10 cellular contexts compared by ENCODE assay signal in the genomic region with DNA sequence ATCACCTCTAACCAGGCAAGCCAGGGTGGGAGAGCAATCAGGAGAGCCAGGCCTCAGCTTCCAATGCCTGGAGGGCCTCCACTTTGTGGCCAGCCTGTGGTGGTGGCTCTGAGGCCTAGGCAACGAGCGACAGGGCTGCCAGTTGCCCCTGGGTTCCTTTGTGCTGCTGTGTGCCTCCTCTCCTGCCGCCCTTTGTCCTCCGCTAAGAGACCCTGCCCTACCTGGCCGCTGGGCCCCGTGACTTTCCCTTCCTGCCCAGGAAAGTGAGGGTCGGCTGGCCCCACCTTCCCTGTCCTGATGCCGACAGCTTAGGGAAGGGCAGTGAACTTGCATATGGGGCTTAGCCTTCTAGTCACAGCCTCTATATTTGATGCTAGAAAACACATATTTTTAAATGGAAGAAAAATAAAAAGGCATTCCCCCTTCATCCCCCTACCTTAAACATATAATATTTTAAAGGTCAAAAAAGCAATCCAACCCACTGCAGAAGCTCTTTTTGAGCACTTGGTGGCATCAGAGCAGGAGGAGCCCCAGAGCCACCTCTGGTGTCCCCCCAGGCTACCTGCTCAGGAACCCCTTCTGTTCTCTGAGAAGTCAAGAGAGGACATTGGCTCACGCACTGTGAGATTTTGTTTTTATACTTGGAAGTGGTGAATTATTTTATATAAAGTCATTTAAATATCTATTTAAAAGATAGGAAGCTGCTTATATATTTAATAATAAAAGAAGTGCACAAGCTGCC. TPM values are rescaled to one million over a fixed set of nuclear protein-coding genes. Genes with fewer than 3 reads are reported as not detected.
A peak's percentile ranks its signal among the peaks of the same experiment; 100 is the strongest.
DNase-seq lines count a peak whose midpoint lies in the region; ATAC-seq and TF ChIP-seq lines count a peak whose summit lies in the region.
"Had no signal": no experiment of that assay in that cellular context is flagged by ENCODE, and none has a peak within 500 bp of the region (broad histone marks: within the 10 kb centered on the region; RNA-seq: fewer than 3 reads in every experiment).

No MANE protein-coding gene starts in this region.

- H3K27me3 ChIP-seq in SK-N-SH (ENCODE audit: insufficient read depth) (no peaks in the 10 kb centered on the region), thymus (ENCODE audit: control insufficient read depth, insufficient read depth) (no peaks in the 10 kb centered on the region)

- H3K9me3 ChIP-seq in SK-N-SH (no peaks in the 10 kb centered on the region), thymus (ENCODE audit: control insufficient read depth) (no peaks in the 10 kb centered on the region)

- no peaks in the 10 kb centered on the region for H4K20me1 ChIP-seq in SK-N-SH (ENCODE audit: insufficient read depth)

- H3K79me2 ChIP-seq in SK-N-SH (ENCODE audit: insufficient read depth): no peaks in the 10 kb centered on the region

- H3K9me2 ChIP-seq in SK-N-SH: no peaks in the 10 kb centered on the region

- peaks cover 6% of the 10 kb centered on the region for H3K27me3 Mint-ChIP-seq in nephron progenitor cell (ENCODE audit: low read depth, poor library complexity)

- no peaks in the 10 kb centered on the region for H3F3A ChIP-seq in SK-N-SH (replicated peaks; ENCODE audit: insufficient read depth)

- POLR2A ChIA-PET in SK-N-SH (lab: Yijun Ruan, JAX): no interaction called here

- no peak for TF ChIP-seq RAD21 in SK-N-SH (IDR thresholded peaks at IDR 0.05; ENCODE audit: low read length)

- TF ChIP-seq CTCF in SK-N-SH (IDR thresholded peaks at IDR 0.05): peak; percentile 10; the same call in 1 of the 2 replicates
- peak; percentile 5 for TF ChIP-seq CTCF in cardiac fibroblast (IDR thresholded peaks at IDR 0.05; ENCODE audit: low read depth, low read length)
- TF ChIP-seq CTCF in nephron progenitor cell (IDR thresholded peaks at IDR 0.05): no peak

- peaks cover 6% of the 10 kb centered on the region for H3K9me3 Mint-ChIP-seq in nephron progenitor cell

- H3K4me3 Mint-ChIP-seq in nephron progenitor cell: no peak overlapping the region

- no peak overlapping the region for H3K4me2 ChIP-seq in SK-N-SH

- TF ChIP-seq EP300 in SK-N-SH (IDR thresholded peaks at IDR 0.05; ENCODE audit: borderline replicate concordance in 1 of 2, low read depth in 1 of 2, low read length in 1 of 2): no peak

- peak overlapping the region; percentile 97 for H3K27ac Mint-ChIP-seq in nephron progenitor cell

- CTCF ChIA-PET in SK-N-SH (lab: Yijun Ruan, JAX): interaction anchor here (0.8 to 3.0 kb wide), 5 partner anchors 8 to 156 kb away, joined by 3 to 17 read pairs (median 3); partner anchors contain the start of gene AHCYL1

- H3K4me1 ChIP-seq in SK-N-SH (ENCODE audit: control insufficient read depth in 1 of 2, insufficient read depth in 2 of 2, low read depth in 1 of 2, low read length in 1 of 2) (peaks cover 0 to 37% of the 10 kb centered on the region in 2 experiments; a peak in 2 of 4 replicates), thymus (ENCODE audit: control insufficient read depth, insufficient read depth, low read length) (no peaks in the 10 kb centered on the region)

- H3K4me1 Mint-ChIP-seq in nephron progenitor cell: peaks cover 63% of the 10 kb centered on the region

- peaks cover 14% of the 10 kb centered on the region for H3K36me3 Mint-ChIP-seq in nephron progenitor cell (ENCODE audit: low read depth)

- ATAC-seq in SK-N-SH treated with all-trans-retinoic acid at 6 μM for 48 hours (no peak), HG03135 (IDR thresholded peaks at IDR 0.05; ENCODE audit: unreplicated experiment) (no peak)

- H2AFZ ChIP-seq in SK-N-SH (ENCODE audit: low read depth): no peak overlapping the region

- no peak overlapping the region for H3K4me3 ChIP-seq in SK-N-SH (ENCODE audit: low read depth in 2 of 2, low read length in 1 of 2)
- no peak overlapping the region for H3K4me3 ChIP-seq in cardiac fibroblast (replicated peaks in 1 of 2; ENCODE audit: low read depth in 2 of 2, low read length in 2 of 2)
- H3K4me3 ChIP-seq in thymus (ENCODE audit: low read length): no peak overlapping the region

- H3K36me3 ChIP-seq in SK-N-SH (replicated peaks in 1 of 2; ENCODE audit: control insufficient read depth in 1 of 2, insufficient read depth in 2 of 2, low read length in 1 of 2): peaks cover 7 to 19% of the 10 kb centered on the region in 2 experiments
- H3K36me3 ChIP-seq in thymus (ENCODE audit: control insufficient read depth, insufficient read depth): no peaks in the 10 kb centered on the region

- DNase-seq in SK-N-SH (no peak), cardiac fibroblast (ENCODE audit: low read depth in 2 of 2) (no peak), nephron progenitor cell (no peak), GM19240 (ENCODE audit: insufficient read length, low spot score) (no peak), T1000 (lab: John Stamatoyannopoulos, UW) (no peak)
- DNase-seq: activated T-cell treated with anti-CD3 and anti-CD28 coated beads, Interleukin-2, amount 50 U/mL, for 48 hours; NCI-H2029 had no signal

- H3K27ac ChIP-seq in SK-N-SH (ENCODE audit: low read depth in 2 of 2, low read length in 1 of 2) (no peak overlapping the region; a peak in 2 of 4 replicates), thymus (ENCODE audit: low read depth) (peak overlapping the region; percentile 56)

- WGBS in SK-N-SH (ENCODE audit: low lambda C conversion rate): 98% methylated on average over 4 of the region's 9 CpGs
- WGBS in thymus: 95% methylated on average over 9 of the region's 9 CpGs

- no peak overlapping the region for H3K9ac ChIP-seq in SK-N-SH

TF ChIP-seq in SK-N-SH, 30 proteins besides CTCF, POLR2A, EP300 and RAD21:
- TF ChIP-seq FOXJ3 (CRISPR knock-in tag; IDR thresholded peaks at IDR 0.05) (no peak), TCF12 (IDR thresholded peaks at IDR 0.05) (no peak), GATA2 (CRISPR knock-in tag; IDR thresholded peaks at IDR 0.05) (no peak), NRF1 (IDR thresholded peaks at IDR 0.05; ENCODE audit: low read depth, low read length) (no peak), USF2 (IDR thresholded peaks at IDR 0.05; ENCODE audit: borderline replicate concordance, low read depth, low read length) (no peak)

TF ChIP-seq in SK-N-SH treated with all-trans-retinoic acid at 6 μM for 48 hours, 23 proteins besides CTCF, POLR2A, EP300 and RAD21 (continues in another document):
- TF ChIP-seq ISL1 (CRISPR knock-in tag; IDR thresholded peaks at IDR 0.05) (no peak), ESRRG (CRISPR knock-in tag; IDR thresholded peaks at IDR 0.05) (no peak), CSRNP3 (CRISPR knock-in tag; IDR thresholded peaks at IDR 0.05) (no peak), TCF4 (CRISPR knock-in tag; IDR thresholded peaks at IDR 0.05; ENCODE audit: borderline replicate concordance) (no peak), ARNTL (CRISPR knock-in tag; IDR thresholded peaks at IDR 0.05; ENCODE audit: borderline replicate concordance, low read depth) (no peak)
- TF ChIP-seq, protein P1, sequence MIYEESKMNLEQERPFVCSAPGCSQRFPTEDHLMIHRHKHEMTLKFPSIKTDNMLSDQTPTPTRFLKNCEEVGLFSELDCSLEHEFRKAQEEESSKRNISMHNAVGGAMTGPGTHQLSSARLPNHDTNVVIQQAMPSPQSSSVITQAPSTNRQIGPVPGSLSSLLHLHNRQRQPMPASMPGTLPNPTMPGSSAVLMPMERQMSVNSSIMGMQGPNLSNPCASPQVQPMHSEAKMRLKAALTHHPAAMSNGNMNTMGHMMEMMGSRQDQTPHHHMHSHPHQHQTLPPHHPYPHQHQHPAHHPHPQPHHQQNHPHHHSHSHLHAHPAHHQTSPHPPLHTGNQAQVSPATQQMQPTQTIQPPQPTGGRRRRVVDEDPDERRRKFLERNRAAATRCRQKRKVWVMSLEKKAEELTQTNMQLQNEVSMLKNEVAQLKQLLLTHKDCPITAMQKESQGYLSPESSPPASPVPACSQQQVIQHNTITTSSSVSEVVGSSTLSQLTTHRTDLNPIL (CRISPR knock-in tag; IDR thresholded peaks at IDR 0.05; ENCODE audit: low read depth): no peak
- TF ChIP-seq, protein P2, sequence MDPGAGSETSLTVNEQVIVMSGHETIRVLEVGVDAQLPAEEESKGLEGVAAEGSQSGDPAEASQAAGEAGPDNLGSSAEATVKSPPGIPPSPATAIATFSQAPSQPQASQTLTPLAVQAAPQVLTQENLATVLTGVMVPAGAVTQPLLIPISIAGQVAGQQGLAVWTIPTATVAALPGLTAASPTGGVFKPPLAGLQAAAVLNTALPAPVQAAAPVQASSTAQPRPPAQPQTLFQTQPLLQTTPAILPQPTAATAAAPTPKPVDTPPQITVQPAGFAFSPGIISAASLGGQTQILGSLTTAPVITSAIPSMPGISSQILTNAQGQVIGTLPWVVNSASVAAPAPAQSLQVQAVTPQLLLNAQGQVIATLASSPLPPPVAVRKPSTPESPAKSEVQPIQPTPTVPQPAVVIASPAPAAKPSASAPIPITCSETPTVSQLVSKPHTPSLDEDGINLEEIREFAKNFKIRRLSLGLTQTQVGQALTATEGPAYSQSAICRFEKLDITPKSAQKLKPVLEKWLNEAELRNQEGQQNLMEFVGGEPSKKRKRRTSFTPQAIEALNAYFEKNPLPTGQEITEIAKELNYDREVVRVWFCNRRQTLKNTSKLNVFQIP (CRISPR knock-in tag; IDR thresholded peaks at IDR 0.05; ENCODE audit: borderline replicate concordance, low read depth): no peak

RNA-seq across cellular contexts. Expression of gene CSF1, which starts 19.8 kb away (rescaled TPM):
- polyA plus RNA-seq in SK-N-SH (2012; rRNA removed): 25.3 and 31.9 TPM in 2 replicates
- 20.4 and 32.3 TPM in 2 replicates for polyA plus RNA-seq in SK-N-SH (2012; cell fraction: cytosol; rRNA removed)
- polyA plus RNA-seq in SK-N-SH (2012; cell fraction: nucleus; rRNA removed): 48.4 and 52.0 TPM in 2 replicates
- 11.1 TPM for polyA plus RNA-seq in thymus

RNA-seq across cellular contexts. Expression of gene AHCYL1, which starts 54.1 kb away (rescaled TPM):
- polyA plus RNA-seq in SK-N-SH (2012; rRNA removed) (39.7 and 49.0 TPM in 2 replicates), thymus (33.7 TPM)
- polyA plus RNA-seq in SK-N-SH (2012; cell fraction: cytosol; rRNA removed): 46.8 and 49.0 TPM in 2 replicates
- 47.8 and 72.0 TPM in 2 replicates for polyA plus RNA-seq in SK-N-SH (2012; cell fraction: nucleus; rRNA removed)
